ENCODE assay signal across 19 cellular contexts in genomic region chr15:80735344-80735743, GRCh38.
"Had no signal": no experiment of that assay in that cellular context is flagged by ENCODE, and none has a peak within 500 bp of the region (broad histone marks: within the 10 kb centered on the region; RNA-seq: fewer than 3 reads in every experiment).

No MANE protein-coding gene starts in this region.

- H3K27me3 ChIP-seq: SJCRH30 had no signal

- ATAC-seq: Right ventricle myocardium inferior, SK-N-SH treated with all-trans-retinoic acid at 6 μM for 48 hours had no signal

- H3K9me3 ChIP-seq: SJCRH30 had no signal

- H3K36me3 ChIP-seq: SJCRH30 had no signal

- DNase-seq: KBM-7, NCI-H1092, NCI-H1105 treated with DMSO at 0.1 percent for 48 hours, NCI-H1417 treated with DMSO at 0.1 percent for 48 hours, NCI-H146, NCI-H1694 treated with DMSO at 0.1 percent for 48 hours, NCI-H1930, NCI-H2081, NCI-H2107, NCI-H2227 treated with DMSO at 0.1 percent for 48 hours, NCI-H446, NCI-H510A, NCI-H524 treated with DMSO at 0.1 percent for 48 hours, NCI-H69, NCI-H774, SHP77 treated with DMSO at 0.1 percent for 48 hours, SJCRH30 had no signal

- H3K27ac ChIP-seq: SJCRH30 had no signal

- H3K4me3 ChIP-seq: SJCRH30 had no signal
